In the genomic region with DNA sequence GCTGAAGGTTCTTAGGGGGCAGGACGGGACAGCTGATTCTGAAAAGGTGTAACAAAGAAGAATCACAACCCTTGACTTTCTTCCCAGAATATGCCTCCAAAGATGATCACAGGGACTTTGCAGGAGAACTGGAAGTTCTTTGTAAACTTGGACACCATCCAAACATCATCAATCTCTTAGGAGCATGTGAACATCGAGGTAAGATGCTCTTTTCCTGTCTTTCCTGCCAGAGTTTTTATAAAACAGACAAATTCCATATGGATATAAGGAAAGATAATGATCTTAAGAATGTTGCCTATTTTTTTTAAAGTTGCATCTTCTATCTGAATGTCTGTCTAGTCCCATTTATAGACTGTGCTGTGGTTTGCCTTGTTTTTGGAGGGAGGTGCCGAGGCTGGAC, we compare ENCODE assay signal across 28 cellular contexts.
"Had no signal": no experiment of that assay in that cellular context is flagged by ENCODE, and none has a peak within 500 bp of the region (broad histone marks: within the 10 kb centered on the region; RNA-seq: fewer than 3 reads in every experiment).

No MANE protein-coding gene starts in this region.

- ATAC-seq: activated CD8-positive, alpha-beta T cell treated with anti-CD3 and anti-CD28 coated beads for 36 hours; activated naive CD8-positive, alpha-beta T cell treated with anti-CD3 and anti-CD28 coated beads, Interleukin-2, amount 50 U/mL, for 24 hours; activated T-cell treated with anti-CD3 and anti-CD28 coated beads, Interleukin-2, amount 50 U/mL, for 4 hours; activated T-cell treated with anti-CD3 and anti-CD28 coated beads, Interleukin-2, amount 50 U/mL, for 72 hours; activated T-helper 17 cell treated with anti-CD3 and anti-CD28 coated beads, Interleukin-2, amount 50 U/mL, for 72 hours had no signal

- H3K27me3 ChIP-seq: cardiac muscle cell had no signal

- DNase-seq: activated B cell treated with CpG ODN at 0.5 μM for 24 hours; activated CD4-positive, alpha-beta memory T cell treated with anti-CD3 and anti-CD28 coated beads for 36 hours; activated CD4-positive, alpha-beta T cell treated with anti-CD3 and anti-CD28 coated beads for 4 hours; activated CD4-positive, alpha-beta T cell treated with anti-CD3 and anti-CD28 coated beads, Interleukin-2, amount 10 ng/mL, durations not matched to agents 24 days and 14 days; activated CD4-positive, alpha-beta T cell treated with anti-CD3 and anti-CD28 coated beads, Interleukin-2, amount 50 U/mL, for 1 hour; activated CD4-positive, alpha-beta T cell treated with anti-CD3 and anti-CD28 coated beads, Interleukin-2, amount 50 U/mL, for 4 hours; activated CD4-positive, CD25-positive, alpha-beta regulatory T cell treated with anti-CD3 and anti-CD28 coated beads, Interleukin-2, amount 50 U/mL, for 72 hours; activated CD8-positive, alpha-beta memory T cell treated with anti-CD3 and anti-CD28 coated beads, Interleukin-2, amount 50 U/mL, for 4 hours; activated CD8-positive, alpha-beta T cell treated with anti-CD3 and anti-CD28 coated beads for 36 hours; activated gamma-delta T cell; activated naive CD4-positive, alpha-beta T cell treated with anti-CD3 and anti-CD28 coated beads, Interleukin-2, amount 10 ng/mL, durations not matched to agents 7 days and 5 days; activated naive CD4-positive, alpha-beta T cell treated with Interleukin-2 at 50 U/mL for 16 hours; activated naive CD8-positive, alpha-beta T cell treated with anti-CD3 and anti-CD28 coated beads, Interleukin-2, amount 10 ng/mL, durations not matched to agents 7 days and 5 days; activated naive CD8-positive, alpha-beta T cell treated with anti-CD3 and anti-CD28 coated beads, Interleukin-2, amount 50 U/mL, for 24 hours; activated T-cell treated with anti-CD3 and anti-CD28 coated beads for 4 hours; activated T-cell treated with anti-CD3 and anti-CD28 coated beads, Interleukin-2, amount 50 U/mL, for 1 hour; activated T-cell treated with anti-CD3 and anti-CD28 coated beads, Interleukin-2, amount 50 U/mL, for 4 hours; activated T-cell treated with anti-CD3 and anti-CD28 coated beads, Interleukin-2, amount 50 U/mL, for 72 hours; amniotic stem cell; aorta; caudate nucleus; cerebellar nuclear complex; T-helper 1 cell; T-helper 2 cell; T-helper 9 cell had no signal

- H3K27ac ChIP-seq: cardiac muscle cell, VCaP had no signal

- H3K4me3 ChIP-seq: cardiac muscle cell had no signal

- H3K36me3 ChIP-seq: cardiac muscle cell had no signal
